Comparison of ENCODE assay signal across 8 cellular contexts in genomic region chr12:7933255-7933726, GRCh38. TPM values are rescaled to one million over a fixed set of nuclear protein-coding genes. Genes with fewer than 3 reads are reported as not detected.
DNase-seq lines count a peak whose midpoint lies in the region; ATAC-seq, FAIRE-seq and TF ChIP-seq lines count a peak whose summit lies in the region.

No MANE protein-coding gene starts in this region.

- H3K36me3 Mint-ChIP-seq in GM23338 (ENCODE audit: low read depth), result no peaks in the 10 kb centered on the region; the same call in 2 of the 3 replicates
- H3K36me3 Mint-ChIP-seq in activated naive CD4-positive, alpha-beta T cell treated with anti-CD3 and anti-CD28 coated beads, Interleukin-2, amount 10 ng/mL, durations not matched to agents 7 days and 5 days, result peaks cover 33% of the 10 kb centered on the region

- ATAC-seq in GM23338, result peak; percentile 89
- peak; percentile 67 to 90 (median 79) for ATAC-seq in pancreas

- peaks cover 27% of the 10 kb centered on the region for H3K4me1 Mint-ChIP-seq in GM23338
- peaks cover 37% of the 10 kb centered on the region for H3K4me1 Mint-ChIP-seq in activated naive CD4-positive, alpha-beta T cell treated with anti-CD3 and anti-CD28 coated beads, Interleukin-2, amount 10 ng/mL, durations not matched to agents 7 days and 5 days

- H3K27me3 Mint-ChIP-seq in GM23338 (ENCODE audit: insufficient read depth, low read depth, poor library complexity), result peaks cover 14% of the 10 kb centered on the region
- H3K27me3 Mint-ChIP-seq in activated naive CD4-positive, alpha-beta T cell treated with anti-CD3 and anti-CD28 coated beads, Interleukin-2, amount 10 ng/mL, durations not matched to agents 7 days and 5 days, result no peaks in the 10 kb centered on the region

- H3K27ac Mint-ChIP-seq in GM23338, result no peak overlapping the region
- H3K27ac Mint-ChIP-seq in activated naive CD4-positive, alpha-beta T cell treated with anti-CD3 and anti-CD28 coated beads, Interleukin-2, amount 10 ng/mL, durations not matched to agents 7 days and 5 days, result no peak overlapping the region

- H3K4me1 ChIP-seq in ES-I3 (ENCODE audit: insufficient read depth, low read length) (peaks cover 9% of the 10 kb centered on the region), GM23338 (ENCODE audit: insufficient read depth) (peaks cover 11% of the 10 kb centered on the region), SJSA1 (replicated peaks) (peaks cover 21% of the 10 kb centered on the region), cardiac muscle cell (ENCODE audit: low read depth) (peaks cover 30% of the 10 kb centered on the region), pancreas (no peaks in the 10 kb centered on the region), tibial nerve (peaks cover 0 to 35% (median 9%) of the 10 kb centered on the region in 4 donors)

- DNase-seq in GM23338 (ENCODE audit: low spot score), result peak; percentile 97
- peak; percentile 84 to 86 for DNase-seq in Kasumi-1 (lab: John Stamatoyannopoulos, UW)
- peak; percentile 83 to 84 for DNase-seq in SJSA1 (ENCODE audit: low read depth in 1 of 2, low spot score in 2 of 2)
- DNase-seq in activated naive CD4-positive, alpha-beta T cell treated with anti-CD3 and anti-CD28 coated beads, Interleukin-2, amount 10 ng/mL, durations not matched to agents 7 days and 5 days, result peak; percentile 84
- peak; percentile 86 to 96 for DNase-seq in cardiac muscle cell (ENCODE audit: low read depth in 1 of 2, low spot score in 1 of 2)
- peak in 3 of 6 donors; percentile 39 to 57 (median 53) for DNase-seq in pancreas
- DNase-seq in tibial nerve (ENCODE audit: low spot score in 2 of 2), result peak; percentile 62 to 86

- H3K9ac ChIP-seq in ES-I3 (ENCODE audit: low read depth, low read length), result peak overlapping the region; percentile 88

- H3K9me3 ChIP-seq in ES-I3 (ENCODE audit: control insufficient read depth, insufficient read depth, low read length), result no peaks in the 10 kb centered on the region
- H3K9me3 ChIP-seq in SJSA1 (replicated peaks), result no peaks in the 10 kb centered on the region
- no peaks in the 10 kb centered on the region for H3K9me3 ChIP-seq in cardiac muscle cell (ENCODE audit: low read depth)
- no peaks in the 10 kb centered on the region for H3K9me3 ChIP-seq in pancreas
- H3K9me3 ChIP-seq in tibial nerve, result no peaks in the 10 kb centered on the region

- intact Hi-C loops in pancreas (cut with DNase I), result loop anchor here in 1 of 3 donors (5.0 kb wide), 1 partner anchor 64 kb away; no protein-coding TSS in a partner anchor

- H3F3A ChIP-seq in GM23338 (replicated peaks; ENCODE audit: low read depth), result peaks cover 14% of the 10 kb centered on the region; the same call in 1 of the 2 replicates

- H4K20me1 ChIP-seq in GM23338 (replicated peaks; ENCODE audit: insufficient read depth), result peaks cover 35% of the 10 kb centered on the region

- no peaks in the 10 kb centered on the region for H3K9me2 ChIP-seq in GM23338 (ENCODE audit: insufficient read depth)

- peaks cover 65% of the 10 kb centered on the region for H3K79me2 ChIP-seq in GM23338 (replicated peaks; ENCODE audit: insufficient read depth)

- CTCF ChIA-PET in activated naive CD4-positive, alpha-beta T cell treated with anti-CD3 and anti-CD28 coated beads, Interleukin-2, amount 10 ng/mL, durations not matched to agents 7 days and 5 days (lab: Charles Lee), result interaction anchor here (0.6 to 12.4 kb wide), 17 partner anchors 14 to 155 kb away, joined by 3 to 260 read pairs (median 4); no protein-coding TSS in a partner anchor

- no peak overlapping the region for H2AFZ ChIP-seq in GM23338

- no peak for FAIRE-seq in pancreas (lab: Jason Lieb, UNC)

- H3K4me3 Mint-ChIP-seq in GM23338, result no peak overlapping the region
- H3K4me3 Mint-ChIP-seq in activated naive CD4-positive, alpha-beta T cell treated with anti-CD3 and anti-CD28 coated beads, Interleukin-2, amount 10 ng/mL, durations not matched to agents 7 days and 5 days, result no peak overlapping the region

- H3K4me3 ChIP-seq in GM23338, result peak overlapping the region; percentile 95
- no peak overlapping the region for H3K4me3 ChIP-seq in SJSA1
- peak overlapping the region; percentile 87 for H3K4me3 ChIP-seq in cardiac muscle cell
- H3K4me3 ChIP-seq in pancreas, result peak overlapping the region in 1 of 4 donors; percentile 45
- peak overlapping the region; percentile 40 to 77 (median 66) for H3K4me3 ChIP-seq in tibial nerve

- TF ChIP-seq EP300 in tibial nerve (IDR thresholded peaks at IDR 0.05), result peak; percentile 52 to 92

- H3K27me3 ChIP-seq in GM23338 (ENCODE audit: insufficient read depth) (no peaks in the 10 kb centered on the region), SJSA1 (replicated peaks) (no peaks in the 10 kb centered on the region), cardiac muscle cell (no peaks in the 10 kb centered on the region), pancreas (no peaks in the 10 kb centered on the region), tibial nerve (no peaks in the 10 kb centered on the region)

- H3K36me3 ChIP-seq in ES-I3 (ENCODE audit: insufficient read depth, low read length) (peaks cover 41% of the 10 kb centered on the region), GM23338 (ENCODE audit: insufficient read depth) (peaks cover 47% of the 10 kb centered on the region), SJSA1 (peaks cover 48% of the 10 kb centered on the region), cardiac muscle cell (peaks cover 49% of the 10 kb centered on the region), pancreas (no peaks in the 10 kb centered on the region), tibial nerve (peaks cover 6 to 48% (median 31%) of the 10 kb centered on the region in 3 donors)

- H3K27ac ChIP-seq in GM23338 (ENCODE audit: low read depth), result peak overlapping the region; percentile 75; the same call in 1 of the 2 replicates
- H3K27ac ChIP-seq in SJSA1, result no peak overlapping the region
- peak overlapping the region; percentile 31 for H3K27ac ChIP-seq in cardiac muscle cell
- H3K27ac ChIP-seq in pancreas, result no peak overlapping the region
- peak overlapping the region; percentile 63 to 95 (median 87) for H3K27ac ChIP-seq in tibial nerve

- H3K4me2 ChIP-seq in GM23338, result peak overlapping the region; percentile 86

- peak in 1 of 2 donors; percentile 59 for TF ChIP-seq POLR2A in tibial nerve (IDR thresholded peaks at IDR 0.05)

- no peaks in the 10 kb centered on the region for H3K9me3 Mint-ChIP-seq in GM23338
- no peaks in the 10 kb centered on the region for H3K9me3 Mint-ChIP-seq in activated naive CD4-positive, alpha-beta T cell treated with anti-CD3 and anti-CD28 coated beads, Interleukin-2, amount 10 ng/mL, durations not matched to agents 7 days and 5 days

- 0 to 1% methylated on average over 7 of the region's 7 CpGs for WGBS in pancreas, 2 donors
- WGBS in tibial nerve, 2 donors, result 2 to 3% methylated on average over 7 of the region's 7 CpGs

- peak; percentile 73 to 77 for TF ChIP-seq CTCF in GM23338 (conservative IDR thresholded peaks at IDR 0.05; ENCODE audit: low read depth in 2 of 2)
- peak; percentile 69 for TF ChIP-seq CTCF in cardiac muscle cell (IDR thresholded peaks at IDR 0.05; ENCODE audit: low read depth, low read length)
- peak in 2 of 4 donors; percentile 32 to 33 for TF ChIP-seq CTCF in pancreas (IDR thresholded peaks at IDR 0.05)
- TF ChIP-seq CTCF in tibial nerve (IDR thresholded peaks at IDR 0.05), result peak; percentile 61 to 88 (median 73)

TF ChIP-seq in GM23338, 12 proteins besides CTCF, POLR2A, EP300 and RAD21:
- TF ChIP-seq, protein P1, sequence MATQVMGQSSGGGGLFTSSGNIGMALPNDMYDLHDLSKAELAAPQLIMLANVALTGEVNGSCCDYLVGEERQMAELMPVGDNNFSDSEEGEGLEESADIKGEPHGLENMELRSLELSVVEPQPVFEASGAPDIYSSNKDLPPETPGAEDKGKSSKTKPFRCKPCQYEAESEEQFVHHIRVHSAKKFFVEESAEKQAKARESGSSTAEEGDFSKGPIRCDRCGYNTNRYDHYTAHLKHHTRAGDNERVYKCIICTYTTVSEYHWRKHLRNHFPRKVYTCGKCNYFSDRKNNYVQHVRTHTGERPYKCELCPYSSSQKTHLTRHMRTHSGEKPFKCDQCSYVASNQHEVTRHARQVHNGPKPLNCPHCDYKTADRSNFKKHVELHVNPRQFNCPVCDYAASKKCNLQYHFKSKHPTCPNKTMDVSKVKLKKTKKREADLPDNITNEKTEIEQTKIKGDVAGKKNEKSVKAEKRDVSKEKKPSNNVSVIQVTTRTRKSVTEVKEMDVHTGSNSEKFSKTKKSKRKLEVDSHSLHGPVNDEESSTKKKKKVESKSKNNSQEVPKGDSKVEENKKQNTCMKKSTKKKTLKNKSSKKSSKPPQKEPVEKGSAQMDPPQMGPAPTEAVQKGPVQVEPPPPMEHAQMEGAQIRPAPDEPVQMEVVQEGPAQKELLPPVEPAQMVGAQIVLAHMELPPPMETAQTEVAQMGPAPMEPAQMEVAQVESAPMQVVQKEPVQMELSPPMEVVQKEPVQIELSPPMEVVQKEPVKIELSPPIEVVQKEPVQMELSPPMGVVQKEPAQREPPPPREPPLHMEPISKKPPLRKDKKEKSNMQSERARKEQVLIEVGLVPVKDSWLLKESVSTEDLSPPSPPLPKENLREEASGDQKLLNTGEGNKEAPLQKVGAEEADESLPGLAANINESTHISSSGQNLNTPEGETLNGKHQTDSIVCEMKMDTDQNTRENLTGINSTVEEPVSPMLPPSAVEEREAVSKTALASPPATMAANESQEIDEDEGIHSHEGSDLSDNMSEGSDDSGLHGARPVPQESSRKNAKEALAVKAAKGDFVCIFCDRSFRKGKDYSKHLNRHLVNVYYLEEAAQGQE (IDR thresholded peaks at IDR 0.05; ENCODE audit: unreplicated experiment), result no peak
- peak; percentile 41 for TF ChIP-seq JUNB (IDR thresholded peaks at IDR 0.05; ENCODE audit: unreplicated experiment)
- TF ChIP-seq, protein P2, sequence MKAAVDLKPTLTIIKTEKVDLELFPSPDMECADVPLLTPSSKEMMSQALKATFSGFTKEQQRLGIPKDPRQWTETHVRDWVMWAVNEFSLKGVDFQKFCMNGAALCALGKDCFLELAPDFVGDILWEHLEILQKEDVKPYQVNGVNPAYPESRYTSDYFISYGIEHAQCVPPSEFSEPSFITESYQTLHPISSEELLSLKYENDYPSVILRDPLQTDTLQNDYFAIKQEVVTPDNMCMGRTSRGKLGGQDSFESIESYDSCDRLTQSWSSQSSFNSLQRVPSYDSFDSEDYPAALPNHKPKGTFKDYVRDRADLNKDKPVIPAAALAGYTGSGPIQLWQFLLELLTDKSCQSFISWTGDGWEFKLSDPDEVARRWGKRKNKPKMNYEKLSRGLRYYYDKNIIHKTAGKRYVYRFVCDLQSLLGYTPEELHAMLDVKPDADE (IDR thresholded peaks at IDR 0.05), result no peak; the same call in 1 of the 2 replicates
- TF ChIP-seq CREB1 (CRISPR knock-in tag; IDR thresholded peaks at IDR 0.05; ENCODE audit: low read depth), result peak; percentile 71
TF ChIP-seq in GM23338: peak in this region for 2.

RNA-seq across cellular contexts. Expression of gene SLC2A3, which starts 2.7 kb away (rescaled TPM):
- total RNA-seq in GM23338 (2014; rRNA removed; shearing (Covaris generic)), result 388 and 451 TPM in 2 replicates
- polyA plus RNA-seq in GM23338 (2016; fragmentation: Nextera tagmentation; extraction: Ambion mirVana), result 199 and 208 TPM in 2 replicates
- total RNA-seq in SJSA1 (2014; rRNA removed; shearing (Covaris generic)), result 9.9 and 13.7 TPM in 2 replicates
- 251 and 267 TPM in 2 replicates for total RNA-seq in cardiac muscle cell
- 349 and 363 TPM in 2 replicates for polyA plus RNA-seq in cardiac muscle cell
- total RNA-seq in pancreas, result 10 to 100 TPM in 2 of 6 donors, 1 to 10 TPM in 4; 2.8 to 28.5 (median 5.6) TPM
- 1 to 10 TPM; 1.9 to 6.3 TPM for polyA plus RNA-seq in pancreas
- 100 to 1,000 TPM in 3 of 4 donors, 10 to 100 TPM in 1; 83.4 to 262 (median 115) TPM for total RNA-seq in tibial nerve

Comparison
In these comparisons a context has a peak if more than half of its experiments do, and no peak if none do; other contexts are left out.
1. H3K27ac ChIP-seq: peak in GM23338 (single experiment), cardiac muscle cell (single experiment) and tibial nerve (4 of 4); none in SJSA1 (single experiment) and pancreas (0 of 4).